Comparison of ENCODE assay signal across 1 cellular context in genomic region chr14:50402965-50403364, GRCh38.
TF ChIP-seq lines count a peak whose summit lies in the region.

No MANE protein-coding gene starts in this region.

TF ChIP-seq in IMR-90, 13 proteins besides CTCF, POLR2A, EP300 and RAD21:
- no peak for TF ChIP-seq USF2 (IDR thresholded peaks at IDR 0.05; ENCODE audit: low read depth, low read length)
- TF ChIP-seq, protein P1, sequence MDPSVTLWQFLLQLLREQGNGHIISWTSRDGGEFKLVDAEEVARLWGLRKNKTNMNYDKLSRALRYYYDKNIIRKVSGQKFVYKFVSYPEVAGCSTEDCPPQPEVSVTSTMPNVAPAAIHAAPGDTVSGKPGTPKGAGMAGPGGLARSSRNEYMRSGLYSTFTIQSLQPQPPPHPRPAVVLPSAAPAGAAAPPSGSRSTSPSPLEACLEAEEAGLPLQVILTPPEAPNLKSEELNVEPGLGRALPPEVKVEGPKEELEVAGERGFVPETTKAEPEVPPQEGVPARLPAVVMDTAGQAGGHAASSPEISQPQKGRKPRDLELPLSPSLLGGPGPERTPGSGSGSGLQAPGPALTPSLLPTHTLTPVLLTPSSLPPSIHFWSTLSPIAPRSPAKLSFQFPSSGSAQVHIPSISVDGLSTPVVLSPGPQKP (IDR thresholded peaks at IDR 0.05; ENCODE audit: borderline replicate concordance, low read depth, low read length): no peak
- TF ChIP-seq CHD1 (IDR thresholded peaks at IDR 0.05; ENCODE audit: low read depth, low read length): no peak
- TF ChIP-seq RFX5 (IDR thresholded peaks at IDR 0.05; ENCODE audit: low read depth, low read length): no peak
- no peak for TF ChIP-seq BHLHE40 (IDR thresholded peaks at IDR 0.05; ENCODE audit: low read depth, low read length)
- no peak for TF ChIP-seq FOS (IDR thresholded peaks at IDR 0.05; ENCODE audit: low read depth, low read length)
- no peak for TF ChIP-seq CEBPB (IDR thresholded peaks at IDR 0.05; ENCODE audit: low read depth, low read length)
- no peak for TF ChIP-seq RCOR1 (IDR thresholded peaks at IDR 0.05; ENCODE audit: insufficient replicate concordance, low read length)
- TF ChIP-seq SMC3 (IDR thresholded peaks at IDR 0.05; ENCODE audit: low read depth, low read length): no peak
- TF ChIP-seq MAFK (IDR thresholded peaks at IDR 0.05; ENCODE audit: low read depth, low read length): no peak
- no peak for TF ChIP-seq MXI1 (IDR thresholded peaks at IDR 0.05; ENCODE audit: borderline replicate concordance, low read depth, low read length)
- TF ChIP-seq MAZ (IDR thresholded peaks at IDR 0.05; ENCODE audit: borderline replicate concordance, low read depth, low read length): no peak
- no peak for TF ChIP-seq NFE2L2 (IDR thresholded peaks at IDR 0.05; ENCODE audit: low read depth, low read length)
